Comparison of ENCODE assay signal across 18 cellular contexts in the genomic region with DNA sequence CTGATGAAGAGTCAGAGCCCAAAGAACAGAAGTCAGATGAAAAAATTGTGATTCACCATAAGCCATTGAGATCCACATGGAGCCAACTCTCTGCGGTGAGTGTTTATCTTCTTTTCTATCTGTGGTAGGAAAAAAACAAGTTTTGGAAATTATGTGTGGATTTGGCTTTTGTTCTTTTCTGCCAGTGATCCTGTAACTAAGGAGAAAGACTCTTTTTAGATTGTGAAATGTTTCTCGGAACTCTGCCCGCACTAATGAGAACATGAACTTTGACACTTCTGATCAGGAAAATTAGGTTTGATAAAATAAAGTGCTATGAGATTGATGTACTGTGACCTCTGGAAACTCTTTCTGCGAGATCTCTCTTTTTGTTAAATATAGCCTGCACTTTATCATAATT. TPM values are rescaled to one million over a fixed set of nuclear protein-coding genes. Genes with fewer than 3 reads are reported as not detected.
DNase-seq lines count a peak whose midpoint lies in the region; ATAC-seq, FAIRE-seq and TF ChIP-seq lines count a peak whose summit lies in the region.
"Had no signal": no experiment of that assay in that cellular context is flagged by ENCODE, and none has a peak within 500 bp of the region (broad histone marks: within the 10 kb centered on the region; RNA-seq: fewer than 3 reads in every experiment).

No MANE protein-coding gene starts in this region.

- dilution Hi-C loops in keratinocyte (cut with MboI; ENCODE audit: extremely low pct_ligation_motif_present, low sequenced_read_pairs) = no loop called here

- H3K9me1 ChIP-seq in keratinocyte (ENCODE audit: control insufficient read depth, extremely low read depth, insufficient read depth, low read length) = no peaks in the 10 kb centered on the region

- peak; percentile 52 for DNase-seq in AG10803 (ENCODE audit: low read depth)
- DNase-seq in astrocyte (ENCODE audit: low read depth) = peak; percentile 63
- no peak for DNase-seq in keratinocyte (ENCODE audit: low read depth, low spot score)
- peak; percentile 85 for DNase-seq in small intestine
- DNase-seq in COR-L47 (lab: John Stamatoyannopoulos, UW) = no peak
- no peak for DNase-seq in COLO668 (lab: John Stamatoyannopoulos, UW; ENCODE audit: unreplicated experiment)
- DNase-seq: Calu3; CD4-positive, alpha-beta T cell; EL; KBM-7; NCI-H1105 treated with DMSO at 0.1 percent for 48 hours; NCI-H1694; NCI-H748 treated with DMSO at 0.1 percent for 48 hours; NK-92 treated with Interleukin-12 subunit alpha and Interleukin-12 subunit beta, amount 100 ng/mL, for 24 hours; Peyer's patch had no signal

- no peaks in the 10 kb centered on the region for H3K4me1 Mint-ChIP-seq in astrocyte (ENCODE audit: low read depth, unreplicated experiment)

- ATAC-seq in HG02973 (IDR thresholded peaks at IDR 0.05; ENCODE audit: unreplicated experiment) = no peak

- H3K27me3 ChIP-seq in astrocyte (ENCODE audit: insufficient read depth, low read length) = no peaks in the 10 kb centered on the region
- H3K27me3 ChIP-seq in keratinocyte (ENCODE audit: control insufficient read depth, extremely low read depth, insufficient read depth, low read length) = no peaks in the 10 kb centered on the region
- no peaks in the 10 kb centered on the region for H3K27me3 ChIP-seq in small intestine (ENCODE audit: control insufficient read depth in 2 of 2, insufficient read depth in 2 of 2, low read length in 2 of 2)
- H3K27me3 ChIP-seq: Peyer's patch had no signal

- no peaks in the 10 kb centered on the region for H3K4me1 ChIP-seq in astrocyte (ENCODE audit: insufficient read depth, low read length)
- peaks cover 27% of the 10 kb centered on the region for H3K4me1 ChIP-seq in keratinocyte (ENCODE audit: control insufficient read depth, extremely low read depth, insufficient read depth, low read length)
- peaks cover 6 to 19% of the 10 kb centered on the region in 2 donors for H3K4me1 ChIP-seq in small intestine (ENCODE audit: control insufficient read depth in 2 of 2, insufficient read depth in 1 of 2, low read depth in 1 of 2, low read length in 1 of 2)

- H3K4me3 Mint-ChIP-seq in astrocyte (ENCODE audit: unreplicated experiment) = no peak overlapping the region
- H3K4me3 Mint-ChIP-seq: CD4-positive, alpha-beta T cell had no signal

- H3K79me2 ChIP-seq in astrocyte (ENCODE audit: insufficient read depth, low read length) (no peaks in the 10 kb centered on the region), keratinocyte (ENCODE audit: control insufficient read depth, insufficient read depth, low read length) (peaks cover 3% of the 10 kb centered on the region)

- no peak overlapping the region for H3K27ac Mint-ChIP-seq in astrocyte (ENCODE audit: unreplicated experiment)
- H3K27ac Mint-ChIP-seq: CD4-positive, alpha-beta T cell had no signal

- H3K4me3 ChIP-seq in AG10803 (ENCODE audit: low read length) (no peak overlapping the region), astrocyte (ENCODE audit: insufficient read depth, low read depth, low read length) (no peak overlapping the region), keratinocyte (ENCODE audit: control insufficient read depth in 2 of 3, extremely low read depth in 1 of 3, insufficient read depth in 2 of 3, low read depth in 1 of 3, low read length in 3 of 3) (no peak overlapping the region), small intestine (ENCODE audit: low read depth in 1 of 2, low read length in 2 of 2) (no peak overlapping the region)
- H3K4me3 ChIP-seq: Peyer's patch had no signal

- FAIRE-seq in astrocyte (lab: Jason Lieb, UNC) (no peak), keratinocyte (lab: Jason Lieb, UNC) (peak; percentile 62), small intestine (lab: Jason Lieb, UNC) (no peak)
- FAIRE-seq: GM12891, H1 had no signal

- H3K9me3 ChIP-seq in astrocyte (ENCODE audit: insufficient read depth, low read depth, low read length) (no peaks in the 10 kb centered on the region), keratinocyte (ENCODE audit: control insufficient read depth, low read depth, low read length) (no peaks in the 10 kb centered on the region), small intestine (ENCODE audit: control insufficient read depth, low read depth) (no peaks in the 10 kb centered on the region)
- H3K9me3 ChIP-seq: Peyer's patch had no signal

- no peak overlapping the region for H3K27ac ChIP-seq in astrocyte (ENCODE audit: low read depth, low read length)
- H3K27ac ChIP-seq in keratinocyte (ENCODE audit: control insufficient read depth, insufficient read depth, low read length) = no peak overlapping the region
- H3K27ac ChIP-seq in small intestine (ENCODE audit: low read depth in 1 of 2, low read length in 1 of 2) = peak overlapping the region in 1 of 2 donors; percentile 64

- H3K36me3 ChIP-seq in astrocyte (ENCODE audit: insufficient read depth, low read length) = no peaks in the 10 kb centered on the region
- H3K36me3 ChIP-seq in keratinocyte (ENCODE audit: control insufficient read depth in 2 of 2, extremely low read depth in 1 of 2, insufficient read depth in 2 of 2, low read length in 2 of 2) = peaks cover 0 to 1% of the 10 kb centered on the region in 2 experiments
- H3K36me3 ChIP-seq in small intestine (ENCODE audit: control insufficient read depth in 2 of 2, insufficient read depth in 2 of 2, low read length in 2 of 2) = no peaks in the 10 kb centered on the region

- H3K36me3 Mint-ChIP-seq in astrocyte (ENCODE audit: low read depth, unreplicated experiment) = no peaks in the 10 kb centered on the region

- H3K9ac ChIP-seq in astrocyte (ENCODE audit: low read length) = no peak overlapping the region
- H3K9ac ChIP-seq in keratinocyte (ENCODE audit: control insufficient read depth, extremely low read depth, insufficient read depth, low read length) = no peak overlapping the region

- H4K20me1 ChIP-seq in astrocyte (ENCODE audit: insufficient read depth, low read length) (no peaks in the 10 kb centered on the region), keratinocyte (ENCODE audit: control insufficient read depth, extremely low read depth, insufficient read depth, low read length) (no peaks in the 10 kb centered on the region)

- H2AFZ ChIP-seq in astrocyte (ENCODE audit: low read depth, low read length) (no peak overlapping the region), keratinocyte (ENCODE audit: control insufficient read depth, low read length) (no peak overlapping the region)

- peaks cover 2% of the 10 kb centered on the region for H3K9me3 Mint-ChIP-seq in astrocyte (ENCODE audit: unreplicated experiment)
- H3K9me3 Mint-ChIP-seq: CD4-positive, alpha-beta T cell had no signal

- WGBS in small intestine, 3 donors = 12 to 53% (median 33%) methylated on average over 4 of the region's 4 CpGs

- TF ChIP-seq CTCF in AG10803 (conservative IDR thresholded peaks at IDR 0.05; ENCODE audit: low read length) (no peak), astrocyte (IDR thresholded peaks at IDR 0.05; ENCODE audit: insufficient read depth, low read depth, low read length) (no peak), keratinocyte (optimal IDR thresholded peaks at IDR 0.05 in 1 of 3, IDR thresholded peaks at IDR 0.05 in 1 of 3, conservative IDR thresholded peaks at IDR 0.05 in 1 of 3; ENCODE audit: extremely low read depth in 1 of 3, insufficient read depth in 2 of 3, low read length in 3 of 3) (no peak)

- no peak overlapping the region for H3K4me2 ChIP-seq in astrocyte (ENCODE audit: low read length)
- H3K4me2 ChIP-seq in keratinocyte (ENCODE audit: control insufficient read depth, extremely low read depth, insufficient read depth, low read depth, low read length) = no peak overlapping the region

- H3K27me3 Mint-ChIP-seq in astrocyte (ENCODE audit: low read depth, unreplicated experiment) = no peaks in the 10 kb centered on the region

RNA-seq across cellular contexts. Expression of gene ARHGEF26, which starts 8.4 kb away (rescaled TPM):
- total RNA-seq in astrocyte = 1.7 TPM in 2 replicates
- 1.4 to 2.2 TPM (median 2.0 TPM) in 3 replicates for polyA plus RNA-seq in keratinocyte
- 0.90 TPM for polyA plus RNA-seq in keratinocyte (2011; ENCODE audit: low read depth)
- polyA plus RNA-seq in keratinocyte (2011; cell fraction: cytosol; rRNA removed) = 1.4 and 1.8 TPM in 2 replicates
- polyA plus RNA-seq in keratinocyte (2011; cell fraction: nucleus; rRNA removed) = 4.7 and 5.5 TPM in 2 replicates
- polyA plus RNA-seq in keratinocyte (2012; ENCODE audit: low replicate concordance) = 2.7 and 3.3 TPM in 2 replicates
- 1.3 to 3.7 TPM (median 3.3 TPM) in 3 replicates for polyA minus RNA-seq in keratinocyte
- 1.3 TPM for polyA minus RNA-seq in keratinocyte (2011; cell fraction: cytosol; rRNA and poly(A)+ RNA removed)
- polyA minus RNA-seq in keratinocyte (2011; cell fraction: nucleus; rRNA and poly(A)+ RNA removed) = 4.2 and 6.3 TPM in 2 replicates
- polyA plus RNA-seq in small intestine = 10 to 100 TPM in 1 of 3 donors, 1 to 10 TPM in 2; 6.5 to 13.6 (median 9.6) TPM

Comparison
In these comparisons a context has a peak if more than half of its experiments do, and no peak if none do; other contexts are left out.
1. DNase-seq: peak in AG10803 (single experiment), astrocyte (single experiment) and small intestine (single experiment); none in keratinocyte (single experiment), COR-L47 (single experiment) and COLO668 (single experiment).